3 cellular contexts compared by ENCODE assay signal in the genomic region with DNA sequence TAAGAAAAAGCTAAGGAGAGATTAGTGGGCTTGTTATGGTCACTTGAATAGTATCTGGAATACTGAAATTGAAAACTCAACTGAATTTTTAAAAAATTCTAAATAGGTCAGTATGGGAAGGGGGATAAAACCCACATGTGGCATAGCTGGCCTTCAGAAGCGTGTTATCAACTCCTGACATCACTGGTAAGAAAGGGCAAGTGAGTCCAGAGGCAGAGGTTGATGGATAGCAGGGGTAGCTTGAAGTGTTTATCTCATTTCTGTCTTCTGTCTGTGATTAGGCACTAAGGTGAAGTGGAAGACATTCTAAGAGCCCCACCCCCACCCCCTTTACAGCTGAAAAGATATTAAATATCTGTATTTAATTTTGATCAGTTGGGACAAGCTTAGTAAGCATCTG.
"Had no signal": no experiment of that assay in that cellular context is flagged by ENCODE, and none has a peak within 500 bp of the region (broad histone marks: within the 10 kb centered on the region; RNA-seq: fewer than 3 reads in every experiment).

No MANE protein-coding gene starts in this region.

- ATAC-seq: GM12878 had no signal

- DNase-seq: GDM1, GF-D8 had no signal
